22 cellular contexts compared by ENCODE assay signal in the genomic region with DNA sequence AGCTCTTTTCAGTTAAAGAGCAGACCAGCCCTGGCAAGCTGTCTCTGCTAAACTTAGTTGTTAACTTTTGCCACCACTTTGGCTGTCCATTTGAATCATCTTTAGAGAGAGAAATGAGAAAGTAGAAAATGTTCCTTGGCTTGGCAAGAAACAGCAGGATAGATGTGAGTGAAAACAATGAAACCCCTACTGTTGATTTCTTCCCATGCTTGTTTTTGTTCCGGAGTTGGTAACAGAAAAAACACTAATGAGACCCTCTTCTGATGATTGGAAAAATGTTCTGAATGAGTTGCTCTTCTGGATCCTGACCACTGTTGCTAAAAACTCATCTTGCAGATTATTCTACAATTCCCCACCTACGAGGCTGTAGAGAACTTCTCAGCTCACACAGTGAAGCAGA.
DNase-seq lines count a peak whose midpoint lies in the region; ATAC-seq and TF ChIP-seq lines count a peak whose summit lies in the region.
"Had no signal": no experiment of that assay in that cellular context is flagged by ENCODE, and none has a peak within 500 bp of the region (broad histone marks: within the 10 kb centered on the region; RNA-seq: fewer than 3 reads in every experiment).

No MANE protein-coding gene starts in this region.

- H3K4me1 ChIP-seq in endodermal cell (ENCODE audit: control insufficient read depth, insufficient read depth, low read length) (no peaks in the 10 kb centered on the region), neural progenitor cell (peaks cover 17% of the 10 kb centered on the region)
- H3K4me1 ChIP-seq: Caco-2, SJSA1 had no signal

- ATAC-seq in GM21825 (IDR thresholded peaks at IDR 0.05; ENCODE audit: unreplicated experiment) (no peak), GM19463 (IDR thresholded peaks at IDR 0.05; ENCODE audit: unreplicated experiment) (no peak)
- ATAC-seq: CD8-positive, alpha-beta T cell had no signal

- H3K9ac ChIP-seq in endodermal cell (ENCODE audit: extremely low read depth, low read length, poor library complexity, severe bottlenecking) (no peak overlapping the region), neural progenitor cell (no peak overlapping the region)

- H3K4me1 Mint-ChIP-seq in endodermal cell = peaks cover 8% of the 10 kb centered on the region
- peaks cover 16% of the 10 kb centered on the region for H3K4me1 Mint-ChIP-seq in neural progenitor cell

- H3K4me3 ChIP-seq in endodermal cell (ENCODE audit: low read length) (no peak overlapping the region), neural progenitor cell (no peak overlapping the region)
- H3K4me3 ChIP-seq: MG63, SJSA1 had no signal

- peak overlapping the region; percentile 24 for H3K27ac ChIP-seq in caudate nucleus (ENCODE audit: low read depth, low read length)
- H3K27ac ChIP-seq in endodermal cell (ENCODE audit: low read depth, low read length) = peak overlapping the region; percentile 34
- H3K27ac ChIP-seq in neural progenitor cell = peak overlapping the region; percentile 90
- H3K27ac ChIP-seq: SJSA1 had no signal

- H3K27me3 ChIP-seq in endodermal cell (ENCODE audit: control insufficient read depth, insufficient read depth, low read length, poor library complexity, severe bottlenecking) (no peaks in the 10 kb centered on the region), neural progenitor cell (no peaks in the 10 kb centered on the region)
- H3K27me3 ChIP-seq: MG63, SJSA1 had no signal

- WGBS in endodermal cell (ENCODE audit: insufficient coverage in 1 of 2, insufficient read length in 1 of 2), 2 experiments = 60 to 91% methylated on average over 1 to 2 of the region's 2 CpGs

- peak overlapping the region; percentile 62 for H3K4me2 ChIP-seq in neural progenitor cell

- no peaks in the 10 kb centered on the region for H3K79me2 ChIP-seq in neural progenitor cell (ENCODE audit: low read depth)

- H3K27me3 Mint-ChIP-seq in endodermal cell (ENCODE audit: insufficient read depth) (no peaks in the 10 kb centered on the region), neural progenitor cell (ENCODE audit: insufficient read depth, low read depth) (peaks cover 2% of the 10 kb centered on the region)

- H3F3A ChIP-seq in neural progenitor cell (ENCODE audit: low read depth) = peaks cover 38% of the 10 kb centered on the region

- H3K36me3 Mint-ChIP-seq in endodermal cell (ENCODE audit: low read depth) (peaks cover 2% of the 10 kb centered on the region), neural progenitor cell (peaks cover 13% of the 10 kb centered on the region)
- H3K36me3 Mint-ChIP-seq: CD8-positive, alpha-beta T cell had no signal

- H3K9me3 ChIP-seq in endodermal cell (ENCODE audit: control insufficient read depth, low read length) (no peaks in the 10 kb centered on the region), neural progenitor cell (ENCODE audit: low read depth) (no peaks in the 10 kb centered on the region)
- H3K9me3 ChIP-seq: Caco-2, MG63, SJSA1 had no signal

- TF ChIP-seq CTCF in endodermal cell (conservative IDR thresholded peaks at IDR 0.05) = no peak
- TF ChIP-seq CTCF in neural progenitor cell (IDR thresholded peaks at IDR 0.05) = no peak

- H3K36me3 ChIP-seq in endodermal cell (ENCODE audit: control insufficient read depth, insufficient read depth, low read length) = peaks cover 5% of the 10 kb centered on the region
- peaks cover 14% of the 10 kb centered on the region for H3K36me3 ChIP-seq in neural progenitor cell
- H3K36me3 ChIP-seq: MG63, SJSA1 had no signal

- H3K9me3 Mint-ChIP-seq in endodermal cell (no peaks in the 10 kb centered on the region), neural progenitor cell (no peaks in the 10 kb centered on the region)
- H3K9me3 Mint-ChIP-seq: H9 had no signal

- no peak for DNase-seq in caudate nucleus (lab: John Stamatoyannopoulos, UW)
- DNase-seq in endodermal cell = no peak
- no peak for DNase-seq in neural progenitor cell (ENCODE audit: low spot score)
- DNase-seq in superior temporal gyrus (ENCODE audit: extremely low spot score) = peak; percentile 45
- DNase-seq in stimulated activated CD4-positive, alpha-beta T cell treated with anti-CD3 and anti-CD28 coated beads, Interleukin-12 subunit alpha, Interleukin-12 subunit beta, amount 100 ng/mL, for 4 hours = no peak
- DNase-seq: C1 segment of cervical spinal cord; Caco-2; CD8-positive, alpha-beta T cell; H9; IMR-90; KG1; MG63; NCI-H1694; NCI-H2029 treated with DMSO at 0.1 percent for 48 hours; NCI-H446 treated with DMSO at 0.1 percent for 48 hours; NCI-H526; NCI-H82; Right ventricle myocardium superior; RPMI8226 had no signal

- no peak overlapping the region for H2AFZ ChIP-seq in neural progenitor cell (replicated peaks)

- peak overlapping the region; percentile 25 for H3K27ac Mint-ChIP-seq in endodermal cell
- peak overlapping the region; percentile 68 for H3K27ac Mint-ChIP-seq in neural progenitor cell
- H3K27ac Mint-ChIP-seq: CD8-positive, alpha-beta T cell had no signal

- H3K4me3 Mint-ChIP-seq in endodermal cell = no peak overlapping the region
- no peak overlapping the region for H3K4me3 Mint-ChIP-seq in neural progenitor cell
- H3K4me3 Mint-ChIP-seq: CD8-positive, alpha-beta T cell; H9 had no signal

- H4K20me1 ChIP-seq in neural progenitor cell (ENCODE audit: low read depth) = peaks cover 5% of the 10 kb centered on the region

Comparison
In these comparisons a context has a peak if more than half of its experiments do, and no peak if none do; other contexts are left out.
1. H3K27ac ChIP-seq: peak in every context shown above with its lines; median percentile 90 in neural progenitor cell; 34 in endodermal cell; 24 in caudate nucleus.